Comparison of ENCODE assay signal across 18 cellular contexts in the genomic region with DNA sequence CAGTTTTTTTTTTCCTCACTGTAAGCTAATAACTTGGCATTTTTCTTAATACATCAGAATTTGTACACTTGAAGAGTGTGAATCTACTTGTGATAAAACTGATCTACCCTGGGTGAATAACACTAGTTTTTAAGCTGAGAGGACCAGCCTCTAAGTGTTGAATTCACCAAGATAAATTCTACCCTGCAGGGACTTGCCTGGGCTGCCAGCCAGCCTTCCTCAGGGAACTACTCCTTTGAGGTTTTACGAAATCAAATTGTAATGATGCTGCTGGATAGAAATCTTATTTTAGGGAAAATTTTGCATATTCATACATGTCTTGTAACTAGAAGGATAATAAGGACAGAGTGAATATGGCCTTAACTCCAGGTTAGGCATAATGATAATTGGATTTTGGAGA. TPM values are rescaled to one million over a fixed set of nuclear protein-coding genes. Genes with fewer than 3 reads are reported as not detected.
DNase-seq lines count a peak whose midpoint lies in the region; ATAC-seq and TF ChIP-seq lines count a peak whose summit lies in the region.
"Had no signal": no experiment of that assay in that cellular context is flagged by ENCODE, and none has a peak within 500 bp of the region (broad histone marks: within the 10 kb centered on the region; RNA-seq: fewer than 3 reads in every experiment).

No MANE protein-coding gene starts in this region.

- peaks cover 32% of the 10 kb centered on the region for H3K4me1 Mint-ChIP-seq in activated CD8-positive, alpha-beta T cell treated with anti-CD3 and anti-CD28 coated beads for 36 hours (ENCODE audit: low read depth)
- peaks cover 41% of the 10 kb centered on the region for H3K4me1 Mint-ChIP-seq in activated CD8-positive, alpha-beta T cell treated with anti-CD3 and anti-CD28 coated beads, Interleukin-2, amount 10 ng/mL, durations not matched to agents 7 days and 5 days (ENCODE audit: low read depth)

- ATAC-seq in activated CD8-positive, alpha-beta T cell treated with anti-CD3 and anti-CD28 coated beads for 36 hours, result no peak
- no peak for ATAC-seq in activated CD8-positive, alpha-beta T cell treated with anti-CD3 and anti-CD28 coated beads, Interleukin-2, amount 10 ng/mL, durations not matched to agents 7 days and 5 days
- ATAC-seq in GM18868 (IDR thresholded peaks at IDR 0.05; ENCODE audit: unreplicated experiment), result no peak
- ATAC-seq: activated naive CD4-positive, alpha-beta T cell treated with anti-CD3 and anti-CD28 coated beads, Interleukin-2, amount 50 U/mL, for 72 hours; gastroesophageal sphincter; left colon had no signal

- H3K9me3 ChIP-seq in SK-N-MC (ENCODE audit: low read depth, low read length) (no peaks in the 10 kb centered on the region), skeletal muscle satellite cell (replicated peaks; ENCODE audit: low read length) (no peaks in the 10 kb centered on the region)
- H3K9me3 ChIP-seq: gastroesophageal sphincter, SK-N-SH, uterus had no signal

- intact Hi-C loops in activated CD8-positive, alpha-beta T cell treated with anti-CD3 and anti-CD28 coated beads for 36 hours (cut with micrococcal nuclease), result no loop called here

- no peak overlapping the region for H3K27ac Mint-ChIP-seq in activated CD8-positive, alpha-beta T cell treated with anti-CD3 and anti-CD28 coated beads for 36 hours
- H3K27ac Mint-ChIP-seq in activated CD8-positive, alpha-beta T cell treated with anti-CD3 and anti-CD28 coated beads, Interleukin-2, amount 10 ng/mL, durations not matched to agents 7 days and 5 days, result no peak overlapping the region

- POLR2A ChIA-PET in activated CD8-positive, alpha-beta T cell treated with anti-CD3 and anti-CD28 coated beads for 36 hours (lab: Charles Lee), result interaction anchor here (1.0 kb wide), 1 partner anchor 309 kb away, joined by 3 read pairs; no protein-coding TSS in a partner anchor
- POLR2A ChIA-PET in activated CD8-positive, alpha-beta T cell treated with anti-CD3 and anti-CD28 coated beads, Interleukin-2, amount 10 ng/mL, durations not matched to agents 7 days and 5 days (lab: Charles Lee), result interaction anchor here (0.8 kb wide), 1 partner anchor 11 kb away, joined by 3 read pairs; no protein-coding TSS in a partner anchor

- no peaks in the 10 kb centered on the region for H3K27me3 Mint-ChIP-seq in activated CD8-positive, alpha-beta T cell treated with anti-CD3 and anti-CD28 coated beads for 36 hours
- no peaks in the 10 kb centered on the region for H3K27me3 Mint-ChIP-seq in activated CD8-positive, alpha-beta T cell treated with anti-CD3 and anti-CD28 coated beads, Interleukin-2, amount 10 ng/mL, durations not matched to agents 7 days and 5 days (ENCODE audit: low read depth)

- H3K9ac ChIP-seq in SK-N-MC (ENCODE audit: insufficient read length) (no peak overlapping the region), skeletal muscle satellite cell (ENCODE audit: low read depth, low read length) (no peak overlapping the region)
- H3K9ac ChIP-seq: SK-N-SH had no signal

- peak overlapping the region; percentile 6 for H3K4me3 Mint-ChIP-seq in activated CD8-positive, alpha-beta T cell treated with anti-CD3 and anti-CD28 coated beads for 36 hours
- H3K4me3 Mint-ChIP-seq in activated CD8-positive, alpha-beta T cell treated with anti-CD3 and anti-CD28 coated beads, Interleukin-2, amount 10 ng/mL, durations not matched to agents 7 days and 5 days, result no peak overlapping the region

- no peak for DNase-seq in activated CD8-positive, alpha-beta T cell treated with anti-CD3 and anti-CD28 coated beads for 36 hours
- no peak for DNase-seq in activated CD8-positive, alpha-beta T cell treated with anti-CD3 and anti-CD28 coated beads, Interleukin-2, amount 10 ng/mL, durations not matched to agents 7 days and 5 days
- DNase-seq in SK-N-MC (ENCODE audit: low read depth, low spot score) (no peak), fibroblast of mammary gland (ENCODE audit: low read depth) (peak; percentile 26)
- no peak for DNase-seq in stimulated activated CD4-positive, alpha-beta T cell treated with anti-CD3 and anti-CD28 coated beads, Interleukin-2, amount 100 ng/mL, for 24 hours
- DNase-seq in stimulated activated CD4-positive, alpha-beta T cell treated with anti-CD3 and anti-CD28 coated beads, Interleukin-4, amount 100 ng/mL, for 1 hour, result no peak
- DNase-seq: activated CD4-positive, alpha-beta T cell treated with anti-CD3 and anti-CD28 coated beads, Interleukin-2, amount 50 U/mL, for 48 hours; DMS79; left colon; NCI-H1417 treated with DMSO at 0.1 percent for 48 hours; NK-92 treated with Interleukin-12 subunit alpha and Interleukin-12 subunit beta, amount 100 ng/mL, for 24 hours; occipital lobe; SK-N-SH; uterus had no signal

- H3K4me3 ChIP-seq in SK-N-MC (0 out of 2 replicates have a peak overlapping the region, but pooled peaks have one; percentile 6), fibroblast of mammary gland (ENCODE audit: control insufficient read depth, low read depth, low read length) (no peak overlapping the region), skeletal muscle satellite cell (ENCODE audit: low read length) (no peak overlapping the region)

- no peak for TF ChIP-seq CTCF in activated CD8-positive, alpha-beta T cell treated with anti-CD3 and anti-CD28 coated beads for 36 hours (IDR thresholded peaks at IDR 0.05)
- no peak for TF ChIP-seq CTCF in fibroblast of mammary gland (conservative IDR thresholded peaks at IDR 0.05; ENCODE audit: control insufficient read depth, insufficient read depth, low read depth, low read length)

- H3K4me1 ChIP-seq in skeletal muscle satellite cell (ENCODE audit: control insufficient read depth, insufficient read depth, low read length), result peaks cover 22% of the 10 kb centered on the region

- H3K36me3 Mint-ChIP-seq in activated CD8-positive, alpha-beta T cell treated with anti-CD3 and anti-CD28 coated beads for 36 hours (ENCODE audit: low read depth), result peaks cover 19% of the 10 kb centered on the region
- H3K36me3 Mint-ChIP-seq in activated CD8-positive, alpha-beta T cell treated with anti-CD3 and anti-CD28 coated beads, Interleukin-2, amount 10 ng/mL, durations not matched to agents 7 days and 5 days (ENCODE audit: low read depth), result peaks cover 26% of the 10 kb centered on the region

- H3K9me3 Mint-ChIP-seq in activated CD8-positive, alpha-beta T cell treated with anti-CD3 and anti-CD28 coated beads for 36 hours, result no peaks in the 10 kb centered on the region
- H3K9me3 Mint-ChIP-seq in activated CD8-positive, alpha-beta T cell treated with anti-CD3 and anti-CD28 coated beads, Interleukin-2, amount 10 ng/mL, durations not matched to agents 7 days and 5 days (ENCODE audit: insufficient read depth), result no peaks in the 10 kb centered on the region
- H3K9me3 Mint-ChIP-seq: activated naive CD4-positive, alpha-beta T cell treated with anti-CD3 and anti-CD28 coated beads, Interleukin-2, amount 50 U/mL, for 72 hours had no signal

- CTCF ChIA-PET in activated CD8-positive, alpha-beta T cell treated with anti-CD3 and anti-CD28 coated beads for 36 hours (lab: Charles Lee), result interaction anchor here (1.1 to 3.4 kb wide), 3 partner anchors 9 to 283 kb away, joined by 3 to 16 read pairs (median 11); no protein-coding TSS in a partner anchor
- CTCF ChIA-PET in activated CD8-positive, alpha-beta T cell treated with anti-CD3 and anti-CD28 coated beads, Interleukin-2, amount 10 ng/mL, durations not matched to agents 7 days and 5 days (lab: Charles Lee), result interaction anchor here (1.0 to 13.2 kb wide), 4 partner anchors 10 to 282 kb away, joined by 3 to 193 read pairs (median 31); a partner anchor contains a TSS

- H3K36me3 ChIP-seq in SK-N-MC (ENCODE audit: insufficient read depth, low read length) (peaks cover 15% of the 10 kb centered on the region), skeletal muscle satellite cell (ENCODE audit: insufficient read depth, low read length) (peaks cover 22% of the 10 kb centered on the region)
- H3K36me3 ChIP-seq: uterus had no signal

- no peak overlapping the region for H3K27ac ChIP-seq in SK-N-MC
- H3K27ac ChIP-seq: gastroesophageal sphincter, uterus had no signal

- peak overlapping the region; percentile 90 for H3K4me2 ChIP-seq in skeletal muscle satellite cell (ENCODE audit: low read length)

- no peaks in the 10 kb centered on the region for H3K27me3 ChIP-seq in skeletal muscle satellite cell (ENCODE audit: control insufficient read depth, insufficient read depth, low read length)
- H3K27me3 ChIP-seq: gastroesophageal sphincter, uterus had no signal

RNA-seq across cellular contexts. Expression of a gene that starts 1.9 kb away (rescaled TPM):
- 10 to 100 TPM; 30.4 to 30.6 TPM for total RNA-seq in activated CD8-positive, alpha-beta T cell treated with anti-CD3 and anti-CD28 coated beads for 36 hours
- total RNA-seq in activated CD8-positive, alpha-beta T cell treated with anti-CD3 and anti-CD28 coated beads, Interleukin-2, amount 10 ng/mL, durations not matched to agents 7 days and 5 days, result 10 to 100 TPM; 43.3 to 45.7 TPM
- 36.3 and 42.1 TPM in 2 replicates for total RNA-seq in skeletal muscle satellite cell (2012; rRNA removed)

RNA-seq across cellular contexts. Expression of a gene that starts 10.1 kb away (rescaled TPM):
- total RNA-seq in activated CD8-positive, alpha-beta T cell treated with anti-CD3 and anti-CD28 coated beads for 36 hours, result 10 to 100 TPM; 36.7 to 37.6 TPM
- total RNA-seq in activated CD8-positive, alpha-beta T cell treated with anti-CD3 and anti-CD28 coated beads, Interleukin-2, amount 10 ng/mL, durations not matched to agents 7 days and 5 days, result 10 to 100 TPM; 46.2 to 54.0 TPM
- total RNA-seq in skeletal muscle satellite cell (2012; rRNA removed), result 39.8 and 45.4 TPM in 2 replicates

RNA-seq across cellular contexts. Expression of a gene that starts 58.1 kb away (rescaled TPM):
- not detected for total RNA-seq in activated CD8-positive, alpha-beta T cell treated with anti-CD3 and anti-CD28 coated beads for 36 hours
- total RNA-seq in activated CD8-positive, alpha-beta T cell treated with anti-CD3 and anti-CD28 coated beads, Interleukin-2, amount 10 ng/mL, durations not matched to agents 7 days and 5 days, result not detected
- not detected in 2 replicates for total RNA-seq in skeletal muscle satellite cell (2012; rRNA removed)
- total RNA-seq: activated naive CD4-positive, alpha-beta T cell treated with anti-CD3 and anti-CD28 coated beads, Interleukin-2, amount 50 U/mL, for 72 hours; gastroesophageal sphincter; left colon; occipital lobe; uterus had no signal
